ENCODE assay signal across 1 cellular context in the genomic region with DNA sequence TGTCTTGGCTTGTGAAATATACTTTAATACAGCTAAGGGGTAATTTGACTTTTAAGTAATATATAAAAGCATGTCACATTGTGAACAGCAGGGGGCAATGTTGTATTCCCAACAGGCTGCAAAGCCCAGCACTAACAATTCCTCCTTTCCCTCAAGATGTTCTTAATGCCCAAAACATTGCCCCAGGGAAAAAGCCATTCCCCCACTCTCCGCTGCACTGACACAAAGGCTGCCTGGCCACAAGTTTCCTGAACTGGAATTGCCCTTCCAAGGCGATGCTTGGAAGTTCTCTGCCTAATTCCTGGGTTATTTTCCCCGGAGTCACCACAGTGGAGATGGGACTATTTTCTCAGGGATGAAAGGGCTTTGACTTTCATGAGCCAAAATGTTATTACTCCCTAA.
TF ChIP-seq lines count a peak whose summit lies in the region.

No MANE protein-coding gene starts in this region.

TF ChIP-seq in HepG2, 621 proteins besides CTCF, POLR2A, EP300 and RAD21 (continues in another document):
- no peak for TF ChIP-seq ZNF788 (CRISPR knock-in tag; IDR thresholded peaks at IDR 0.05; ENCODE audit: borderline replicate concordance)
- TF ChIP-seq ZNF468 (CRISPR knock-in tag; IDR thresholded peaks at IDR 0.05), result no peak
- TF ChIP-seq RERE (CRISPR knock-in tag; IDR thresholded peaks at IDR 0.05; ENCODE audit: low read depth), result no peak
- no peak for TF ChIP-seq ZBTB40 (IDR thresholded peaks at IDR 0.05)
- TF ChIP-seq ZBTB40 (CRISPR knock-in tag; IDR thresholded peaks at IDR 0.05), result no peak
- TF ChIP-seq ZNF326 (CRISPR knock-in tag; IDR thresholded peaks at IDR 0.05; ENCODE audit: borderline replicate concordance), result no peak
- TF ChIP-seq, protein P1, sequence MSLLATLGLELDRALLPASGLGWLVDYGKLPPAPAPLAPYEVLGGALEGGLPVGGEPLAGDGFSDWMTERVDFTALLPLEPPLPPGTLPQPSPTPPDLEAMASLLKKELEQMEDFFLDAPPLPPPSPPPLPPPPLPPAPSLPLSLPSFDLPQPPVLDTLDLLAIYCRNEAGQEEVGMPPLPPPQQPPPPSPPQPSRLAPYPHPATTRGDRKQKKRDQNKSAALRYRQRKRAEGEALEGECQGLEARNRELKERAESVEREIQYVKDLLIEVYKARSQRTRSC (CRISPR knock-in tag; IDR thresholded peaks at IDR 0.05; ENCODE audit: low read depth), result no peak
- TF ChIP-seq ZFP90 (CRISPR knock-in tag; IDR thresholded peaks at IDR 0.05; ENCODE audit: borderline replicate concordance), result no peak
- TF ChIP-seq AKAP8 (CRISPR knock-in tag; IDR thresholded peaks at IDR 0.05), result no peak
- TF ChIP-seq ZNF879 (CRISPR knock-in tag; IDR thresholded peaks at IDR 0.05), result no peak
- no peak for TF ChIP-seq SIN3A (IDR thresholded peaks at IDR 0.05; ENCODE audit: borderline replicate concordance, low read depth, low read length)
- no peak for TF ChIP-seq ZMYM4 (CRISPR knock-in tag; IDR thresholded peaks at IDR 0.05)
- TF ChIP-seq, protein P2, sequence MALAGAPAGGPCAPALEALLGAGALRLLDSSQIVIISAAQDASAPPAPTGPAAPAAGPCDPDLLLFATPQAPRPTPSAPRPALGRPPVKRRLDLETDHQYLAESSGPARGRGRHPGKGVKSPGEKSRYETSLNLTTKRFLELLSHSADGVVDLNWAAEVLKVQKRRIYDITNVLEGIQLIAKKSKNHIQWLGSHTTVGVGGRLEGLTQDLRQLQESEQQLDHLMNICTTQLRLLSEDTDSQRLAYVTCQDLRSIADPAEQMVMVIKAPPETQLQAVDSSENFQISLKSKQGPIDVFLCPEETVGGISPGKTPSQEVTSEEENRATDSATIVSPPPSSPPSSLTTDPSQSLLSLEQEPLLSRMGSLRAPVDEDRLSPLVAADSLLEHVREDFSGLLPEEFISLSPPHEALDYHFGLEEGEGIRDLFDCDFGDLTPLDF (CRISPR knock-in tag; IDR thresholded peaks at IDR 0.05), result no peak
- TF ChIP-seq, protein P3, sequence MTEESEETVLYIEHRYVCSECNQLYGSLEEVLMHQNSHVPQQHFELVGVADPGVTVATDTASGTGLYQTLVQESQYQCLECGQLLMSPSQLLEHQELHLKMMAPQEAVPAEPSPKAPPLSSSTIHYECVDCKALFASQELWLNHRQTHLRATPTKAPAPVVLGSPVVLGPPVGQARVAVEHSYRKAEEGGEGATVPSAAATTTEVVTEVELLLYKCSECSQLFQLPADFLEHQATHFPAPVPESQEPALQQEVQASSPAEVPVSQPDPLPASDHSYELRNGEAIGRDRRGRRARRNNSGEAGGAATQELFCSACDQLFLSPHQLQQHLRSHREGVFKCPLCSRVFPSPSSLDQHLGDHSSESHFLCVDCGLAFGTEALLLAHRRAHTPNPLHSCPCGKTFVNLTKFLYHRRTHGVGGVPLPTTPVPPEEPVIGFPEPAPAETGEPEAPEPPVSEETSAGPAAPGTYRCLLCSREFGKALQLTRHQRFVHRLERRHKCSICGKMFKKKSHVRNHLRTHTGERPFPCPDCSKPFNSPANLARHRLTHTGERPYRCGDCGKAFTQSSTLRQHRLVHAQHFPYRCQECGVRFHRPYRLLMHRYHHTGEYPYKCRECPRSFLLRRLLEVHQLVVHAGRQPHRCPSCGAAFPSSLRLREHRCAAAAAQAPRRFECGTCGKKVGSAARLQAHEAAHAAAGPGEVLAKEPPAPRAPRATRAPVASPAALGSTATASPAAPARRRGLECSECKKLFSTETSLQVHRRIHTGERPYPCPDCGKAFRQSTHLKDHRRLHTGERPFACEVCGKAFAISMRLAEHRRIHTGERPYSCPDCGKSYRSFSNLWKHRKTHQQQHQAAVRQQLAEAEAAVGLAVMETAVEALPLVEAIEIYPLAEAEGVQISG (CRISPR knock-in tag; IDR thresholded peaks at IDR 0.05), result no peak; the same call in 1 of the 2 replicates
- TF ChIP-seq ZNF20 (CRISPR knock-in tag; IDR thresholded peaks at IDR 0.05), result no peak
- TF ChIP-seq ZNF121 (CRISPR knock-in tag; IDR thresholded peaks at IDR 0.05), result no peak
- TF ChIP-seq ZNF10 (CRISPR knock-in tag; IDR thresholded peaks at IDR 0.05; ENCODE audit: borderline replicate concordance, low read depth), result no peak
- TF ChIP-seq KLF6 (CRISPR knock-in tag; IDR thresholded peaks at IDR 0.05), result no peak
- no peak for TF ChIP-seq RORA (CRISPR knock-in tag; IDR thresholded peaks at IDR 0.05)
- no peak for TF ChIP-seq ZNF136 (CRISPR knock-in tag; IDR thresholded peaks at IDR 0.05; ENCODE audit: low read depth)
- TF ChIP-seq, protein P4, sequence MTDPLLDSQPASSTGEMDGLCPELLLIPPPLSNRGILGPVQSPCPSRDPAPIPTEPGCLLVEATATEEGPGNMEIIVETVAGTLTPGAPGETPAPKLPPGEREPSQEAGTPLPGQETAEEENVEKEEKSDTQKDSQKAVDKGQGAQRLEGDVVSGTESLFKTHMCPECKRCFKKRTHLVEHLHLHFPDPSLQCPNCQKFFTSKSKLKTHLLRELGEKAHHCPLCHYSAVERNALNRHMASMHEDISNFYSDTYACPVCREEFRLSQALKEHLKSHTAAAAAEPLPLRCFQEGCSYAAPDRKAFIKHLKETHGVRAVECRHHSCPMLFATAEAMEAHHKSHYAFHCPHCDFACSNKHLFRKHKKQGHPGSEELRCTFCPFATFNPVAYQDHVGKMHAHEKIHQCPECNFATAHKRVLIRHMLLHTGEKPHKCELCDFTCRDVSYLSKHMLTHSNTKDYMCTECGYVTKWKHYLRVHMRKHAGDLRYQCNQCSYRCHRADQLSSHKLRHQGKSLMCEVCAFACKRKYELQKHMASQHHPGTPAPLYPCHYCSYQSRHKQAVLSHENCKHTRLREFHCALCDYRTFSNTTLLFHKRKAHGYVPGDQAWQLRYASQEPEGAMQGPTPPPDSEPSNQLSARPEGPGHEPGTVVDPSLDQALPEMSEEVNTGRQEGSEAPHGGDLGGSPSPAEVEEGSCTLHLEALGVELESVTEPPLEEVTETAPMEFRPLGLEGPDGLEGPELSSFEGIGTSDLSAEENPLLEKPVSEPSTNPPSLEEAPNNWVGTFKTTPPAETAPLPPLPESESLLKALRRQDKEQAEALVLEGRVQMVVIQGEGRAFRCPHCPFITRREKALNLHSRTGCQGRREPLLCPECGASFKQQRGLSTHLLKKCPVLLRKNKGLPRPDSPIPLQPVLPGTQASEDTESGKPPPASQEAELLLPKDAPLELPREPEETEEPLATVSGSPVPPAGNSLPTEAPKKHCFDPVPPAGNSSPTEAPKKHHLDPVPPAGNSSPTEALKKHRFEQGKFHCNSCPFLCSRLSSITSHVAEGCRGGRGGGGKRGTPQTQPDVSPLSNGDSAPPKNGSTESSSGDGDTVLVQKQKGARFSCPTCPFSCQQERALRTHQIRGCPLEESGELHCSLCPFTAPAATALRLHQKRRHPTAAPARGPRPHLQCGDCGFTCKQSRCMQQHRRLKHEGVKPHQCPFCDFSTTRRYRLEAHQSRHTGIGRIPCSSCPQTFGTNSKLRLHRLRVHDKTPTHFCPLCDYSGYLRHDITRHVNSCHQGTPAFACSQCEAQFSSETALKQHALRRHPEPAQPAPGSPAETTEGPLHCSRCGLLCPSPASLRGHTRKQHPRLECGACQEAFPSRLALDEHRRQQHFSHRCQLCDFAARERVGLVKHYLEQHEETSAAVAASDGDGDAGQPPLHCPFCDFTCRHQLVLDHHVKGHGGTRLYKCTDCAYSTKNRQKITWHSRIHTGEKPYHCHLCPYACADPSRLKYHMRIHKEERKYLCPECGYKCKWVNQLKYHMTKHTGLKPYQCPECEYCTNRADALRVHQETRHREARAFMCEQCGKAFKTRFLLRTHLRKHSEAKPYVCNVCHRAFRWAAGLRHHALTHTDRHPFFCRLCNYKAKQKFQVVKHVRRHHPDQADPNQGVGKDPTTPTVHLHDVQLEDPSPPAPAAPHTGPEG (CRISPR knock-in tag; IDR thresholded peaks at IDR 0.05), result no peak
- TF ChIP-seq NR2C2 (CRISPR knock-in tag; IDR thresholded peaks at IDR 0.05; ENCODE audit: borderline replicate concordance), result no peak
- TF ChIP-seq, protein P5, sequence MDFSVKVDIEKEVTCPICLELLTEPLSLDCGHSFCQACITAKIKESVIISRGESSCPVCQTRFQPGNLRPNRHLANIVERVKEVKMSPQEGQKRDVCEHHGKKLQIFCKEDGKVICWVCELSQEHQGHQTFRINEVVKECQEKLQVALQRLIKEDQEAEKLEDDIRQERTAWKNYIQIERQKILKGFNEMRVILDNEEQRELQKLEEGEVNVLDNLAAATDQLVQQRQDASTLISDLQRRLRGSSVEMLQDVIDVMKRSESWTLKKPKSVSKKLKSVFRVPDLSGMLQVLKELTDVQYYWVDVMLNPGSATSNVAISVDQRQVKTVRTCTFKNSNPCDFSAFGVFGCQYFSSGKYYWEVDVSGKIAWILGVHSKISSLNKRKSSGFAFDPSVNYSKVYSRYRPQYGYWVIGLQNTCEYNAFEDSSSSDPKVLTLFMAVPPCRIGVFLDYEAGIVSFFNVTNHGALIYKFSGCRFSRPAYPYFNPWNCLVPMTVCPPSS (IDR thresholded peaks at IDR 0.05), result no peak
- TF ChIP-seq POLR2AphosphoS5 (IDR thresholded peaks at IDR 0.05; ENCODE audit: low read depth, low read length), result no peak
